In the genomic region with DNA sequence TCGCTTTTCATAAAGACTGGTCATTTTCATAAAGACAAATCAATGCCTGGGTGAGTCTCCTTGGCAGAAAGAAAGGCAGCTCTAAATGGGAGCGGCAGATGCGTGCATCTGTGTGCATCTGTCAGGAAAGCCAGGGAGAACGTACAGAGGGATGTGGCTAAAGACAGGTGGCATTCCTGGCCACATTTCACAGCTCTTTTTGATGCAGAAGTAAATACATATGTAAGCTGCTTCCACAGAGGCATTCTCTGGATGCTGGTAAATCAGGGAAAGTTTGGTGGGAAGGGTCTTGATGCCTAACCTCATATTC, we compare ENCODE assay signal across 23 cellular contexts.
DNase-seq lines count a peak whose midpoint lies in the region; ATAC-seq and TF ChIP-seq lines count a peak whose summit lies in the region.
"Had no signal": no experiment of that assay in that cellular context is flagged by ENCODE, and none has a peak within 500 bp of the region (broad histone marks: within the 10 kb centered on the region; RNA-seq: fewer than 3 reads in every experiment).

No MANE protein-coding gene starts in this region.

- peaks cover 0 to 2% of the 10 kb centered on the region in 2 donors for H3K4me1 ChIP-seq in esophagus (ENCODE audit: control insufficient read depth in 2 of 2, insufficient read depth in 2 of 2, low read length in 1 of 2)
- no peaks in the 10 kb centered on the region for H3K4me1 ChIP-seq in upper lobe of right lung
- H3K4me1 ChIP-seq: SJSA1 had no signal

- no peaks in the 10 kb centered on the region for H4K20me1 ChIP-seq in neural cell (ENCODE audit: insufficient read depth)

- no peaks in the 10 kb centered on the region for H3K27me3 Mint-ChIP-seq in type B pancreatic cell
- H3K27me3 Mint-ChIP-seq: CD4-positive, alpha-beta T cell had no signal

- H3K4me3 ChIP-seq in esophagus (ENCODE audit: low read depth in 1 of 2, low read length in 2 of 2) (no peak overlapping the region), neural cell (ENCODE audit: low read length) (no peak overlapping the region), upper lobe of right lung (no peak overlapping the region)
- H3K4me3 ChIP-seq: SJSA1 had no signal

- intact Hi-C loops in upper lobe of right lung (cut with DNase I) = no loop called here

- TF ChIP-seq RAD21 in neural cell (conservative IDR thresholded peaks at IDR 0.05) = no peak

- no peaks in the 10 kb centered on the region for H3K9me3 Mint-ChIP-seq in type B pancreatic cell
- H3K9me3 Mint-ChIP-seq: CD4-positive, alpha-beta T cell; HFFc6 had no signal

- H3K9me2 ChIP-seq in neural cell (ENCODE audit: insufficient read depth, low read length) = no peaks in the 10 kb centered on the region

- peak overlapping the region; percentile 61 for H3K27ac Mint-ChIP-seq in type B pancreatic cell
- H3K27ac Mint-ChIP-seq: CD4-positive, alpha-beta T cell; HFFc6 had no signal

- H3K9me3 ChIP-seq in esophagus (ENCODE audit: control insufficient read depth in 2 of 2, insufficient read depth in 1 of 2, low read depth in 1 of 2, low read length in 1 of 2) = no peaks in the 10 kb centered on the region
- H3K9me3 ChIP-seq in neural cell (ENCODE audit: low read length) = no peaks in the 10 kb centered on the region
- H3K9me3 ChIP-seq in upper lobe of right lung = no peaks in the 10 kb centered on the region
- H3K9me3 ChIP-seq: SJSA1 had no signal

- 45 to 60% methylated on average over 4 of the region's 4 CpGs for WGBS in esophagus, 2 donors

- H2AFZ ChIP-seq in neural cell (ENCODE audit: low read depth, low read length) = no peak overlapping the region

- H3K79me2 ChIP-seq in neural cell (replicated peaks; ENCODE audit: insufficient read depth, low read length) = peaks cover 5% of the 10 kb centered on the region

- TF ChIP-seq CTCF in neural cell (IDR thresholded peaks at IDR 0.05; ENCODE audit: poor library complexity, severe bottlenecking) (no peak), type B pancreatic cell (conservative IDR thresholded peaks at IDR 0.05) (no peak), upper lobe of right lung (IDR thresholded peaks at IDR 0.05) (no peak)

- H3K4me3 Mint-ChIP-seq in type B pancreatic cell = no peak overlapping the region
- H3K4me3 Mint-ChIP-seq: CD4-positive, alpha-beta T cell; HFFc6 had no signal

- TF ChIP-seq EP300 in neural cell (conservative IDR thresholded peaks at IDR 0.05; ENCODE audit: poor library complexity, severe bottlenecking) = no peak

- H3F3A ChIP-seq in neural cell (ENCODE audit: insufficient read depth, low read length, poor library complexity, severe bottlenecking) = no peaks in the 10 kb centered on the region

- H3K27me3 ChIP-seq in esophagus (ENCODE audit: control insufficient read depth in 1 of 2, insufficient read depth in 2 of 2, low read length in 2 of 2) (no peaks in the 10 kb centered on the region), neural cell (ENCODE audit: insufficient read depth, low read depth, low read length) (no peaks in the 10 kb centered on the region), upper lobe of right lung (no peaks in the 10 kb centered on the region)

- H3K27ac ChIP-seq in esophagus (ENCODE audit: low read depth in 2 of 2, low read length in 1 of 2) (peak overlapping the region; percentile 27 to 52), neural cell (ENCODE audit: low read length) (peak overlapping the region; percentile 35), upper lobe of right lung (no peak overlapping the region)
- H3K27ac ChIP-seq: 22Rv1, SJSA1 had no signal

- H3K36me3 ChIP-seq in esophagus (ENCODE audit: control insufficient read depth in 2 of 2, insufficient read depth in 2 of 2, low read length in 1 of 2) = no peaks in the 10 kb centered on the region
- H3K36me3 ChIP-seq in neural cell (ENCODE audit: insufficient read depth, low read length) = no peaks in the 10 kb centered on the region
- H3K36me3 ChIP-seq in upper lobe of right lung = no peaks in the 10 kb centered on the region
- H3K36me3 ChIP-seq: SJSA1 had no signal

- H3K4me2 ChIP-seq in neural cell (ENCODE audit: low read length) = no peak overlapping the region

- DNase-seq in DMS 273 (lab: John Stamatoyannopoulos, UW; ENCODE audit: unreplicated experiment) = peak; percentile 26
- no peak for DNase-seq in DMS 273 treated with DMSO at 0.1 percent for 48 hours (lab: John Stamatoyannopoulos, UW)
- no peak for DNase-seq in type B pancreatic cell (ENCODE audit: extremely low spot score, unreplicated experiment)
- no peak for DNase-seq in NCI-H1048 (lab: John Stamatoyannopoulos, UW)
- no peak for DNase-seq in upper lobe of right lung
- no peak for DNase-seq in NCI-H2196 (lab: John Stamatoyannopoulos, UW; ENCODE audit: unreplicated experiment)
- DNase-seq: activated gamma-delta T cell treated with Interleukin-2 at 50 U/mL for 16 hours; CD4-positive, alpha-beta T cell; effector memory CD4-positive, alpha-beta T cell; erythroblast; foreskin melanocyte; hypothalamus; midbrain; NCI-H2081; small intestine; stimulated activated CD4-positive, alpha-beta T cell treated with anti-CD3 and anti-CD28 coated beads, Interleukin-2, amount 100 ng/mL, for 24 hours; T-helper 1 cell had no signal

- H3K36me3 Mint-ChIP-seq in type B pancreatic cell = no peaks in the 10 kb centered on the region

- no peak for ATAC-seq in upper lobe of right lung
- ATAC-seq: left lobe of liver had no signal

- peaks cover 60% of the 10 kb centered on the region for H3K4me1 Mint-ChIP-seq in type B pancreatic cell (ENCODE audit: unreplicated experiment)

- H3K9ac ChIP-seq in neural cell (ENCODE audit: low read length) = peak overlapping the region; percentile 31

TF ChIP-seq in neural cell, 6 proteins besides CTCF, POLR2A, EP300 and RAD21:
- TF ChIP-seq TAF1 (IDR thresholded peaks at IDR 0.05; ENCODE audit: low read depth) (no peak), EZH2 (IDR thresholded peaks at IDR 0.05; ENCODE audit: borderline replicate concordance, insufficient read depth, low read length, poor library complexity, severe bottlenecking) (no peak), SMC3 (conservative IDR thresholded peaks at IDR 0.05; ENCODE audit: poor library complexity) (no peak), MXI1 (conservative IDR thresholded peaks at IDR 0.05; ENCODE audit: poor library complexity, severe bottlenecking) (no peak), POLR2AphosphoS5 (IDR thresholded peaks at IDR 0.05) (no peak)
- TF ChIP-seq, protein P1, sequence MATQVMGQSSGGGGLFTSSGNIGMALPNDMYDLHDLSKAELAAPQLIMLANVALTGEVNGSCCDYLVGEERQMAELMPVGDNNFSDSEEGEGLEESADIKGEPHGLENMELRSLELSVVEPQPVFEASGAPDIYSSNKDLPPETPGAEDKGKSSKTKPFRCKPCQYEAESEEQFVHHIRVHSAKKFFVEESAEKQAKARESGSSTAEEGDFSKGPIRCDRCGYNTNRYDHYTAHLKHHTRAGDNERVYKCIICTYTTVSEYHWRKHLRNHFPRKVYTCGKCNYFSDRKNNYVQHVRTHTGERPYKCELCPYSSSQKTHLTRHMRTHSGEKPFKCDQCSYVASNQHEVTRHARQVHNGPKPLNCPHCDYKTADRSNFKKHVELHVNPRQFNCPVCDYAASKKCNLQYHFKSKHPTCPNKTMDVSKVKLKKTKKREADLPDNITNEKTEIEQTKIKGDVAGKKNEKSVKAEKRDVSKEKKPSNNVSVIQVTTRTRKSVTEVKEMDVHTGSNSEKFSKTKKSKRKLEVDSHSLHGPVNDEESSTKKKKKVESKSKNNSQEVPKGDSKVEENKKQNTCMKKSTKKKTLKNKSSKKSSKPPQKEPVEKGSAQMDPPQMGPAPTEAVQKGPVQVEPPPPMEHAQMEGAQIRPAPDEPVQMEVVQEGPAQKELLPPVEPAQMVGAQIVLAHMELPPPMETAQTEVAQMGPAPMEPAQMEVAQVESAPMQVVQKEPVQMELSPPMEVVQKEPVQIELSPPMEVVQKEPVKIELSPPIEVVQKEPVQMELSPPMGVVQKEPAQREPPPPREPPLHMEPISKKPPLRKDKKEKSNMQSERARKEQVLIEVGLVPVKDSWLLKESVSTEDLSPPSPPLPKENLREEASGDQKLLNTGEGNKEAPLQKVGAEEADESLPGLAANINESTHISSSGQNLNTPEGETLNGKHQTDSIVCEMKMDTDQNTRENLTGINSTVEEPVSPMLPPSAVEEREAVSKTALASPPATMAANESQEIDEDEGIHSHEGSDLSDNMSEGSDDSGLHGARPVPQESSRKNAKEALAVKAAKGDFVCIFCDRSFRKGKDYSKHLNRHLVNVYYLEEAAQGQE (IDR thresholded peaks at IDR 0.05; ENCODE audit: borderline replicate concordance) = no peak
